14 cellular contexts compared by ENCODE assay signal in the genomic region with DNA sequence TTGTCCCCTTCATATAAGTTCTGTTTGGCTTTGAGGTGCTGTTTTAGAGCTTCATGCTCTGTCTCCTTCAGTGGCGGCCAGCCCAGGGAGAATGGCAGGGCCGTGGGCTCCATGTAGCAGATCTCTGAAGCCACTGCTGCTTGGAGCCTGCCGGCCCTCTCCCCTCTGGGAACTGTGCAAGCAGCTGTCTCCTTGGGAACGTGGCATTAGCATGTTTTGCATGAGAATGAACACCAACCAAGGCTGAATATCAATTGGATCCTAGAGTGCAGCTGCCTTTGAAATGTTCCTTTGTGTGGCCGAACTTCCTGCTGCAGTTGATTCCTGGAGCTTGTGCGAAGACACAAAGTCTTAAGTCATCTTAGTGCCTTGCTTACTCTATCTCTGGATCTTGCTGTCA. TPM values are rescaled to one million over a fixed set of nuclear protein-coding genes. Genes with fewer than 3 reads are reported as not detected.
DNase-seq lines count a peak whose midpoint lies in the region; ATAC-seq, FAIRE-seq and TF ChIP-seq lines count a peak whose summit lies in the region.
"Had no signal": no experiment of that assay in that cellular context is flagged by ENCODE, and none has a peak within 500 bp of the region (broad histone marks: within the 10 kb centered on the region; RNA-seq: fewer than 3 reads in every experiment).

No MANE protein-coding gene starts in this region.

- H3K4me3 ChIP-seq in HUES6 (ENCODE audit: low read depth, low read length) (peak overlapping the region; percentile 45), endodermal cell (ENCODE audit: low read length) (no peak overlapping the region), neuron (ENCODE audit: low read length) (peak overlapping the region; percentile 39)

- CTCF ChIA-PET in activated naive CD4-positive, alpha-beta T cell treated with anti-CD3 and anti-CD28 coated beads, Interleukin-2, amount 10 ng/mL, durations not matched to agents 7 days and 5 days (lab: Charles Lee) = no interaction called here

- H3K4me3 Mint-ChIP-seq in endodermal cell = peak overlapping the region; percentile 8
- no peak overlapping the region for H3K4me3 Mint-ChIP-seq in stimulated activated naive B cell treated with anti-CD40 and anti-IgM and Interleukin-4, amounts not matched to agents 10 μg/mL and 1 μg/mL and 100 μg/mL, for 72 hours
- no peak overlapping the region for H3K4me3 Mint-ChIP-seq in activated naive CD4-positive, alpha-beta T cell treated with anti-CD3 and anti-CD28 coated beads, Interleukin-2, amount 10 ng/mL, durations not matched to agents 7 days and 5 days

- TF ChIP-seq CTCF in endodermal cell (conservative IDR thresholded peaks at IDR 0.05) = no peak

- no peak overlapping the region for H2AFZ ChIP-seq in neuron (ENCODE audit: low read depth, low read length)

- H3K27ac ChIP-seq in HUES6 (ENCODE audit: low read depth, low read length) (peak overlapping the region; percentile 54; the same call in 1 of the 2 replicates), endodermal cell (ENCODE audit: low read depth, low read length) (peak overlapping the region; percentile 96)
- H3K27ac ChIP-seq: C4-2B had no signal

- peaks cover 5% of the 10 kb centered on the region for H3K36me3 ChIP-seq in HUES6 (ENCODE audit: control insufficient read depth, insufficient read depth, low read length)
- H3K36me3 ChIP-seq in endodermal cell (ENCODE audit: control insufficient read depth, insufficient read depth, low read length) = no peaks in the 10 kb centered on the region
- H3K36me3 ChIP-seq in neuron (ENCODE audit: insufficient read depth, low read length) = peaks cover 3% of the 10 kb centered on the region

- DNase-seq in NCI-H2171 treated with DMSO at 0.1 percent for 48 hours (lab: John Stamatoyannopoulos, UW) = peak; percentile 15
- peak; percentile 83 for DNase-seq in endodermal cell
- no peak for DNase-seq in RCC 7860 (ENCODE audit: low spot score)
- no peak for DNase-seq in stimulated activated naive B cell treated with anti-CD40 and anti-IgM and Interleukin-4, amounts not matched to agents 10 μg/mL and 1 μg/mL and 100 μg/mL, for 72 hours
- no peak for DNase-seq in KG1 (lab: John Stamatoyannopoulos, UW)
- no peak for DNase-seq in activated naive CD4-positive, alpha-beta T cell treated with anti-CD3 and anti-CD28 coated beads, Interleukin-2, amount 10 ng/mL, durations not matched to agents 7 days and 5 days
- DNase-seq: activated CD8-positive, alpha-beta memory T cell treated with anti-CD3 and anti-CD28 coated beads, Interleukin-2, amount 50 U/mL, for 4 hours; effector CD4-positive, alpha-beta T cell; NCI-H1694 had no signal

- WGBS in endodermal cell (ENCODE audit: insufficient coverage in 1 of 2, insufficient read length in 1 of 2), 2 experiments = 13 to 32% methylated on average over 4 to 6 of the region's 6 CpGs

- H3K4me1 Mint-ChIP-seq in endodermal cell = peaks cover 19% of the 10 kb centered on the region
- peaks cover 0 to 3% of the 10 kb centered on the region in 2 donors for H3K4me1 Mint-ChIP-seq in stimulated activated naive B cell treated with anti-CD40 and anti-IgM and Interleukin-4, amounts not matched to agents 10 μg/mL and 1 μg/mL and 100 μg/mL, for 72 hours
- H3K4me1 Mint-ChIP-seq in activated naive CD4-positive, alpha-beta T cell treated with anti-CD3 and anti-CD28 coated beads, Interleukin-2, amount 10 ng/mL, durations not matched to agents 7 days and 5 days = no peaks in the 10 kb centered on the region

- H3K27me3 Mint-ChIP-seq in endodermal cell (ENCODE audit: insufficient read depth) = no peaks in the 10 kb centered on the region
- peaks cover 0 to 6% of the 10 kb centered on the region in 2 donors for H3K27me3 Mint-ChIP-seq in stimulated activated naive B cell treated with anti-CD40 and anti-IgM and Interleukin-4, amounts not matched to agents 10 μg/mL and 1 μg/mL and 100 μg/mL, for 72 hours
- no peaks in the 10 kb centered on the region for H3K27me3 Mint-ChIP-seq in activated naive CD4-positive, alpha-beta T cell treated with anti-CD3 and anti-CD28 coated beads, Interleukin-2, amount 10 ng/mL, durations not matched to agents 7 days and 5 days

- peaks cover 20% of the 10 kb centered on the region for H3K36me3 Mint-ChIP-seq in endodermal cell (ENCODE audit: low read depth)
- no peaks in the 10 kb centered on the region for H3K36me3 Mint-ChIP-seq in stimulated activated naive B cell treated with anti-CD40 and anti-IgM and Interleukin-4, amounts not matched to agents 10 μg/mL and 1 μg/mL and 100 μg/mL, for 72 hours
- H3K36me3 Mint-ChIP-seq in activated naive CD4-positive, alpha-beta T cell treated with anti-CD3 and anti-CD28 coated beads, Interleukin-2, amount 10 ng/mL, durations not matched to agents 7 days and 5 days = no peaks in the 10 kb centered on the region

- H3K9me3 ChIP-seq in HUES6 (ENCODE audit: control insufficient read depth, insufficient read depth, low read depth, low read length) (no peaks in the 10 kb centered on the region), endodermal cell (ENCODE audit: control insufficient read depth, low read length) (no peaks in the 10 kb centered on the region), neuron (ENCODE audit: low read length) (no peaks in the 10 kb centered on the region)

- peaks cover 43% of the 10 kb centered on the region for H3K4me1 ChIP-seq in HUES6 (ENCODE audit: control insufficient read depth, insufficient read depth, low read length)
- no peaks in the 10 kb centered on the region for H3K4me1 ChIP-seq in endodermal cell (ENCODE audit: control insufficient read depth, insufficient read depth, low read length)
- H3K4me1 ChIP-seq in neuron (ENCODE audit: insufficient read depth, low read length) = peaks cover 22% of the 10 kb centered on the region

- no peak for ATAC-seq in stimulated activated naive B cell treated with anti-CD40 and anti-IgM and Interleukin-4, amounts not matched to agents 10 μg/mL and 1 μg/mL and 100 μg/mL, for 72 hours (replicated peaks)

- peaks cover 76% of the 10 kb centered on the region for H3K9me3 Mint-ChIP-seq in endodermal cell
- peaks cover 0 to 9% of the 10 kb centered on the region in 2 donors for H3K9me3 Mint-ChIP-seq in stimulated activated naive B cell treated with anti-CD40 and anti-IgM and Interleukin-4, amounts not matched to agents 10 μg/mL and 1 μg/mL and 100 μg/mL, for 72 hours
- H3K9me3 Mint-ChIP-seq in activated naive CD4-positive, alpha-beta T cell treated with anti-CD3 and anti-CD28 coated beads, Interleukin-2, amount 10 ng/mL, durations not matched to agents 7 days and 5 days = no peaks in the 10 kb centered on the region

- no peak for FAIRE-seq in RCC 7860 (lab: Jason Lieb, UNC)
- FAIRE-seq: TTC549 had no signal

- H3K9ac ChIP-seq in HUES6 (ENCODE audit: low read length) (peak overlapping the region; percentile 73), endodermal cell (ENCODE audit: extremely low read depth, low read length, poor library complexity, severe bottlenecking) (no peak overlapping the region)

- H3K27me3 ChIP-seq in HUES6 (ENCODE audit: control insufficient read depth, insufficient read depth, low read length) = no peaks in the 10 kb centered on the region
- H3K27me3 ChIP-seq in endodermal cell (ENCODE audit: control insufficient read depth, insufficient read depth, low read length, poor library complexity, severe bottlenecking) = no peaks in the 10 kb centered on the region
- no peaks in the 10 kb centered on the region for H3K27me3 ChIP-seq in neuron (ENCODE audit: insufficient read depth, low read length)

- H3K27ac Mint-ChIP-seq in endodermal cell = peak overlapping the region; percentile 75
- no peak overlapping the region for H3K27ac Mint-ChIP-seq in stimulated activated naive B cell treated with anti-CD40 and anti-IgM and Interleukin-4, amounts not matched to agents 10 μg/mL and 1 μg/mL and 100 μg/mL, for 72 hours
- H3K27ac Mint-ChIP-seq in activated naive CD4-positive, alpha-beta T cell treated with anti-CD3 and anti-CD28 coated beads, Interleukin-2, amount 10 ng/mL, durations not matched to agents 7 days and 5 days = no peak overlapping the region

RNA-seq across cellular contexts. Expression of a gene that starts 39.1 kb away (rescaled TPM):
- total RNA-seq in endodermal cell = under 1 TPM in 1 of 2 donors, not detected in 1; 0.35 TPM
- polyA plus RNA-seq in endodermal cell (2013, experiment 1 of 2) = not detected
- not detected for polyA plus RNA-seq in endodermal cell (2013, experiment 2 of 2)
- total RNA-seq: RPMI7951 had no signal

Comparison
In these comparisons a context has a peak if more than half of its experiments do, and no peak if none do; other contexts are left out.
1. DNase-seq: peak in NCI-H2171 treated with DMSO at 0.1 percent for 48 hours (single experiment) and endodermal cell (single experiment); none in RCC 7860 (single experiment), stimulated activated naive B cell treated with anti-CD40 and anti-IgM and Interleukin-4, amounts not matched to agents 10 μg/mL and 1 μg/mL and 100 μg/mL, for 72 hours (single experiment), KG1 (single experiment) and activated naive CD4-positive, alpha-beta T cell treated with anti-CD3 and anti-CD28 coated beads, Interleukin-2, amount 10 ng/mL, durations not matched to agents 7 days and 5 days (single experiment).